In genomic region chr13:30132623-30133553, GRCh38 we compare ENCODE assay signal across 8 cellular contexts.
DNase-seq lines count a peak whose midpoint lies in the region; ATAC-seq and TF ChIP-seq lines count a peak whose summit lies in the region.

No MANE protein-coding gene starts in this region.

- peak overlapping the region; percentile 33 to 78 (median 60) for H3K4me3 Mint-ChIP-seq in naive thymus-derived CD8-positive, alpha-beta T cell
- H3K4me3 Mint-ChIP-seq in stimulated activated memory B cell treated with anti-CD40 and anti-IgM and Interleukin-4, amounts not matched to agents 10 μg/mL and 1 μg/mL and 100 μg/mL, for 72 hours = peak overlapping the region; percentile 10

- WGBS in esophagus muscularis mucosa = 47% methylated on average over 32 of the region's 39 CpGs

- TF ChIP-seq CTCF in KMS-11 (conservative IDR thresholded peaks at IDR 0.05; ENCODE audit: low read depth, low read length) (peak; percentile 81), Panc1 (IDR thresholded peaks at IDR 0.05) (peak; percentile 85), esophagus muscularis mucosa (IDR thresholded peaks at IDR 0.05) (peak; percentile 94 to 95 (median 95))

- H3K4me3 ChIP-seq in KMS-11 (IDR thresholded peaks at IDR 0.05; ENCODE audit: insufficient read depth, low read depth, low read length) (no peak overlapping the region), Panc1 (ENCODE audit: low read depth in 2 of 2, low read length in 2 of 2) (no peak overlapping the region), esophagus muscularis mucosa (peak overlapping the region in 2 of 4 donors; percentile 14 to 27)

- H3K27me3 ChIP-seq in KMS-11 (ENCODE audit: insufficient read depth, low read depth) (no peaks in the 10 kb centered on the region), Panc1 (ENCODE audit: control insufficient read depth, insufficient read depth, low read length) (no peaks in the 10 kb centered on the region), esophagus muscularis mucosa (no peaks in the 10 kb centered on the region)

- peak overlapping the region in 8 of 10 donors; percentile 29 to 89 (median 66) for H3K27ac Mint-ChIP-seq in naive thymus-derived CD8-positive, alpha-beta T cell
- H3K27ac Mint-ChIP-seq in stimulated activated memory B cell treated with anti-CD40 and anti-IgM and Interleukin-4, amounts not matched to agents 10 μg/mL and 1 μg/mL and 100 μg/mL, for 72 hours = peak overlapping the region; percentile 34

- POLR2A ChIA-PET in Panc1 (lab: Charles Lee) = no interaction called here
- POLR2A ChIA-PET in naive thymus-derived CD8-positive, alpha-beta T cell (lab: Charles Lee) = interaction anchor here (0.5 to 4.2 kb wide), 9 partner anchors 10 to 484 kb away, joined by 4 to 39 read pairs (median 9); partner anchors contain the start of genes HMGB1, KATNAL1 and USPL1

- CTCF ChIA-PET in Panc1 (lab: Charles Lee) = interaction anchor here (0.7 to 1.2 kb wide), 5 partner anchors 9 to 912 kb away, joined by 3 to 4 read pairs (median 3); partner anchors contain the start of gene HMGB1

- H2AFZ ChIP-seq in KMS-11 (ENCODE audit: low read depth) = peak overlapping the region; percentile 54; the same call in 1 of the 2 replicates

- H3K36me3 ChIP-seq in KMS-11 (ENCODE audit: insufficient read depth) (no peaks in the 10 kb centered on the region), Panc1 (ENCODE audit: control insufficient read depth, insufficient read depth, low read length) (no peaks in the 10 kb centered on the region), esophagus muscularis mucosa (no peaks in the 10 kb centered on the region)

- no peak overlapping the region for H3K4me2 ChIP-seq in KMS-11

- H3K79me2 ChIP-seq in KMS-11 (ENCODE audit: insufficient read depth, low read depth) = no peaks in the 10 kb centered on the region

- no peaks in the 10 kb centered on the region for H3K9me3 Mint-ChIP-seq in naive thymus-derived CD8-positive, alpha-beta T cell
- no peaks in the 10 kb centered on the region for H3K9me3 Mint-ChIP-seq in stimulated activated memory B cell treated with anti-CD40 and anti-IgM and Interleukin-4, amounts not matched to agents 10 μg/mL and 1 μg/mL and 100 μg/mL, for 72 hours

- no peak for TF ChIP-seq POLR2A in esophagus muscularis mucosa (IDR thresholded peaks at IDR 0.05; ENCODE audit: low read depth)

- no peaks in the 10 kb centered on the region for H3K27me3 Mint-ChIP-seq in naive thymus-derived CD8-positive, alpha-beta T cell
- peaks cover 22% of the 10 kb centered on the region for H3K27me3 Mint-ChIP-seq in stimulated activated memory B cell treated with anti-CD40 and anti-IgM and Interleukin-4, amounts not matched to agents 10 μg/mL and 1 μg/mL and 100 μg/mL, for 72 hours

- H4K20me1 ChIP-seq in KMS-11 (ENCODE audit: insufficient read depth) = no peaks in the 10 kb centered on the region

- no peak overlapping the region for H3K9ac ChIP-seq in KMS-11

- BruUV-seq in Panc1 (replicated peaks; lab: Mats Ljungman, UMichigan) = no TSS peak

- H3K9me3 ChIP-seq in Panc1 (ENCODE audit: control insufficient read depth, insufficient read depth, low read depth, low read length) (no peaks in the 10 kb centered on the region), esophagus muscularis mucosa (no peaks in the 10 kb centered on the region)

- H3K27ac ChIP-seq in KMS-11 = no peak overlapping the region
- no peak overlapping the region for H3K27ac ChIP-seq in Panc1 (ENCODE audit: low read length)
- H3K27ac ChIP-seq in esophagus muscularis mucosa (replicated peaks in 1 of 4) = no peak overlapping the region

- intact Hi-C loops in Panc1 (cut with micrococcal nuclease; ENCODE audit: unreplicated experiment) (no loop called here), esophagus muscularis mucosa (cut with DNase I) (loop anchor here (2.0 to 10.0 kb wide), 6 partner anchors 24 to 732 kb away; partner anchors contain the start of gene KATNAL1)

- peaks cover 5 to 20% (median 17%) of the 10 kb centered on the region in 4 donors for H3K4me1 Mint-ChIP-seq in naive thymus-derived CD8-positive, alpha-beta T cell
- H3K4me1 Mint-ChIP-seq in stimulated activated memory B cell treated with anti-CD40 and anti-IgM and Interleukin-4, amounts not matched to agents 10 μg/mL and 1 μg/mL and 100 μg/mL, for 72 hours = peaks cover 6% of the 10 kb centered on the region

- no peak for TF ChIP-seq EP300 in esophagus muscularis mucosa (IDR thresholded peaks at IDR 0.05)

- DNase-seq in DMS53 (lab: John Stamatoyannopoulos, UW) = peak; percentile 98
- peak; percentile 28 for DNase-seq in Panc1 (ENCODE audit: low read depth, low spot score)
- peak; percentile 97 for DNase-seq in activated T-cell treated with anti-CD3 and anti-CD28 coated beads, Interleukin-2, amount 50 U/mL, for 1 hour
- peak; percentile 99 for DNase-seq in esophagus muscularis mucosa (ENCODE audit: extremely low spot score)
- peak; percentile 87 to 98 (median 95) for DNase-seq in naive thymus-derived CD8-positive, alpha-beta T cell

- in situ Hi-C loops in Panc1 (cut with HindIII; ENCODE audit: low pct_unique_long_range_greater_than_20kb, low sequenced_read_pairs) = no loop called here

- no peaks in the 10 kb centered on the region for H3K4me1 ChIP-seq in KMS-11 (ENCODE audit: low read depth, poor library complexity, severe bottlenecking)
- no peaks in the 10 kb centered on the region; the same call in 1 of the 2 replicates for H3K4me1 ChIP-seq in Panc1 (ENCODE audit: control insufficient read depth, insufficient read depth, low read length)
- H3K4me1 ChIP-seq in esophagus muscularis mucosa = peaks cover 6 to 22% (median 17%) of the 10 kb centered on the region in 4 donors

- ATAC-seq in GM21619 (IDR thresholded peaks at IDR 0.05; ENCODE audit: unreplicated experiment) = peak; percentile 85
- ATAC-seq in Panc1 = peak; percentile 98
- ATAC-seq in naive thymus-derived CD8-positive, alpha-beta T cell = peak; percentile 99 to 100
- ATAC-seq in stimulated activated memory B cell treated with anti-CD40 and anti-IgM and Interleukin-4, amounts not matched to agents 10 μg/mL and 1 μg/mL and 100 μg/mL, for 72 hours = peak; percentile 95

- H3K36me3 Mint-ChIP-seq in naive thymus-derived CD8-positive, alpha-beta T cell = no peaks in the 10 kb centered on the region
- no peaks in the 10 kb centered on the region for H3K36me3 Mint-ChIP-seq in stimulated activated memory B cell treated with anti-CD40 and anti-IgM and Interleukin-4, amounts not matched to agents 10 μg/mL and 1 μg/mL and 100 μg/mL, for 72 hours

Comparison
In these comparisons a context has a peak if more than half of its experiments do, and no peak if none do; other contexts are left out.
1. DNase-seq: peak in every context shown above with its lines; median percentile 99 in esophagus muscularis mucosa; 98 in DMS53; 97 in activated T-cell treated with anti-CD3 and anti-CD28 coated beads, Interleukin-2, amount 50 U/mL, for 1 hour; 95 in naive thymus-derived CD8-positive, alpha-beta T cell; 28 in Panc1.